8 cellular contexts compared by ENCODE assay signal in genomic region chr20:47318027-47318595, GRCh38. TPM values are rescaled to one million over a fixed set of nuclear protein-coding genes. Genes with fewer than 3 reads are reported as not detected.
A peak's percentile ranks its signal among the peaks of the same experiment; 100 is the strongest.
DNase-seq lines count a peak whose midpoint lies in the region; ATAC-seq, FAIRE-seq and TF ChIP-seq lines count a peak whose summit lies in the region.

No MANE protein-coding gene starts in this region.

- H3K4me2 ChIP-seq in astrocyte (ENCODE audit: low read length): peak overlapping the region; percentile 75

- H3K27me3 Mint-ChIP-seq in activated naive CD4-positive, alpha-beta T cell treated with anti-CD3 and anti-CD28 coated beads for 36 hours (ENCODE audit: low read depth): no peaks in the 10 kb centered on the region
- H3K27me3 Mint-ChIP-seq in astrocyte (ENCODE audit: low read depth, unreplicated experiment): no peaks in the 10 kb centered on the region
- H3K27me3 Mint-ChIP-seq in stimulated activated naive B cell treated with anti-CD40 and anti-IgM and Interleukin-4, amounts not matched to agents 10 μg/mL and 1 μg/mL and 100 μg/mL, for 72 hours: no peaks in the 10 kb centered on the region

- FAIRE-seq in astrocyte (lab: Jason Lieb, UNC): no peak

- peaks cover 77% of the 10 kb centered on the region for H3K4me1 Mint-ChIP-seq in activated naive CD4-positive, alpha-beta T cell treated with anti-CD3 and anti-CD28 coated beads for 36 hours (ENCODE audit: low read depth)
- peaks cover 58% of the 10 kb centered on the region for H3K4me1 Mint-ChIP-seq in astrocyte (ENCODE audit: low read depth, unreplicated experiment)
- peaks cover 38 to 85% of the 10 kb centered on the region in 2 donors for H3K4me1 Mint-ChIP-seq in stimulated activated naive B cell treated with anti-CD40 and anti-IgM and Interleukin-4, amounts not matched to agents 10 μg/mL and 1 μg/mL and 100 μg/mL, for 72 hours

- H3K36me3 ChIP-seq in astrocyte (ENCODE audit: insufficient read depth, low read length) (no peaks in the 10 kb centered on the region), iPS-20b (ENCODE audit: insufficient read depth, low read depth, low read length) (0 out of 2 replicates have a peak, but pooled peaks cover 5% of the 10 kb centered on the region)

- CTCF ChIA-PET in activated naive CD4-positive, alpha-beta T cell treated with anti-CD3 and anti-CD28 coated beads for 36 hours (lab: Charles Lee): interaction anchor here (1.6 to 3.8 kb wide), 2 partner anchors 45 to 66 kb away, joined by 14 to 15 read pairs; no protein-coding TSS in a partner anchor

- intact Hi-C loops in activated naive CD4-positive, alpha-beta T cell treated with anti-CD3 and anti-CD28 coated beads for 36 hours (cut with micrococcal nuclease): no loop called here

- H3K9me3 ChIP-seq in astrocyte (ENCODE audit: insufficient read depth, low read depth, low read length) (no peaks in the 10 kb centered on the region), iPS-20b (ENCODE audit: insufficient read depth, low read depth, low read length) (no peaks in the 10 kb centered on the region)

- H3K27me3 ChIP-seq in astrocyte (ENCODE audit: insufficient read depth, low read length): no peaks in the 10 kb centered on the region
- no peaks in the 10 kb centered on the region for H3K27me3 ChIP-seq in iPS-20b (ENCODE audit: insufficient read depth, low read length)

- DNase-seq in activated naive CD4-positive, alpha-beta T cell treated with anti-CD3 and anti-CD28 coated beads for 36 hours: no peak
- no peak for DNase-seq in activated naive CD4-positive, alpha-beta T cell treated with Interleukin-2 at 50 U/mL for 16 hours
- DNase-seq in astrocyte (ENCODE audit: low read depth) (peak; percentile 75), germinal center (ENCODE audit: low spot score) (no peak), activated T-cell treated with anti-CD3 and anti-CD28 coated beads for 4 hours (no peak)
- no peak for DNase-seq in stimulated activated naive B cell treated with anti-CD40 and anti-IgM and Interleukin-4, amounts not matched to agents 10 μg/mL and 1 μg/mL and 100 μg/mL, for 72 hours

- H3K4me1 ChIP-seq in astrocyte (ENCODE audit: insufficient read depth, low read length): peaks cover 56% of the 10 kb centered on the region
- peaks cover 70% of the 10 kb centered on the region for H3K4me1 ChIP-seq in iPS-20b (ENCODE audit: insufficient read depth, low read length)

- peaks cover 2% of the 10 kb centered on the region for H3K36me3 Mint-ChIP-seq in activated naive CD4-positive, alpha-beta T cell treated with anti-CD3 and anti-CD28 coated beads for 36 hours (ENCODE audit: low read depth)
- peaks cover 2% of the 10 kb centered on the region for H3K36me3 Mint-ChIP-seq in astrocyte (ENCODE audit: low read depth, unreplicated experiment)
- H3K36me3 Mint-ChIP-seq in stimulated activated naive B cell treated with anti-CD40 and anti-IgM and Interleukin-4, amounts not matched to agents 10 μg/mL and 1 μg/mL and 100 μg/mL, for 72 hours: peaks cover 7 to 38% of the 10 kb centered on the region in 2 donors

- H3K9me3 Mint-ChIP-seq in activated naive CD4-positive, alpha-beta T cell treated with anti-CD3 and anti-CD28 coated beads for 36 hours: no peaks in the 10 kb centered on the region
- H3K9me3 Mint-ChIP-seq in astrocyte (ENCODE audit: unreplicated experiment): no peaks in the 10 kb centered on the region
- no peaks in the 10 kb centered on the region for H3K9me3 Mint-ChIP-seq in stimulated activated naive B cell treated with anti-CD40 and anti-IgM and Interleukin-4, amounts not matched to agents 10 μg/mL and 1 μg/mL and 100 μg/mL, for 72 hours

- H2AFZ ChIP-seq in astrocyte (ENCODE audit: low read depth, low read length): no peak overlapping the region

- peak overlapping the region; percentile 86 for H3K9ac ChIP-seq in astrocyte (ENCODE audit: low read length)
- H3K9ac ChIP-seq in iPS-20b (ENCODE audit: low read depth, low read length): peak overlapping the region; percentile 96

- H3K27ac ChIP-seq in astrocyte (ENCODE audit: low read depth, low read length) (peak overlapping the region; percentile 97), iPS-20b (ENCODE audit: low read length) (peak overlapping the region; percentile 99)

- peaks cover 62% of the 10 kb centered on the region for H3K79me2 ChIP-seq in astrocyte (ENCODE audit: insufficient read depth, low read length)

- peak in 1 of 2 donors; percentile 14 for ATAC-seq in stimulated activated naive B cell treated with anti-CD40 and anti-IgM and Interleukin-4, amounts not matched to agents 10 μg/mL and 1 μg/mL and 100 μg/mL, for 72 hours (replicated peaks)
- ATAC-seq in GM19395 (IDR thresholded peaks at IDR 0.05; ENCODE audit: unreplicated experiment): no peak

- peak overlapping the region; percentile 88 for H3K27ac Mint-ChIP-seq in activated naive CD4-positive, alpha-beta T cell treated with anti-CD3 and anti-CD28 coated beads for 36 hours
- peak overlapping the region; percentile 97 for H3K27ac Mint-ChIP-seq in astrocyte (ENCODE audit: unreplicated experiment)
- peak overlapping the region; percentile 93 for H3K27ac Mint-ChIP-seq in stimulated activated naive B cell treated with anti-CD40 and anti-IgM and Interleukin-4, amounts not matched to agents 10 μg/mL and 1 μg/mL and 100 μg/mL, for 72 hours

- no peak for TF ChIP-seq CTCF in astrocyte (IDR thresholded peaks at IDR 0.05; ENCODE audit: insufficient read depth, low read depth, low read length)

- peak overlapping the region; percentile 25 for H3K4me3 Mint-ChIP-seq in activated naive CD4-positive, alpha-beta T cell treated with anti-CD3 and anti-CD28 coated beads for 36 hours
- peak overlapping the region; percentile 58 for H3K4me3 Mint-ChIP-seq in astrocyte (ENCODE audit: unreplicated experiment)
- H3K4me3 Mint-ChIP-seq in stimulated activated naive B cell treated with anti-CD40 and anti-IgM and Interleukin-4, amounts not matched to agents 10 μg/mL and 1 μg/mL and 100 μg/mL, for 72 hours: peak overlapping the region; percentile 33 to 52

- H3K4me3 ChIP-seq in astrocyte (ENCODE audit: insufficient read depth, low read depth, low read length) (peak overlapping the region; percentile 24), iPS-20b (ENCODE audit: low read length) (peak overlapping the region; percentile 74)

- no peaks in the 10 kb centered on the region for H4K20me1 ChIP-seq in astrocyte (ENCODE audit: insufficient read depth, low read length)

RNA-seq across cellular contexts. Expression of gene ZMYND8, which starts 38.4 kb away (rescaled TPM):
- 10 to 100 TPM; 30.3 to 33.0 TPM for total RNA-seq in activated naive CD4-positive, alpha-beta T cell treated with anti-CD3 and anti-CD28 coated beads for 36 hours
- total RNA-seq in astrocyte: 43.9 and 45.8 TPM in 2 replicates
